In genomic region chr5:128579669-128580068, GRCh38 we compare ENCODE assay signal across 1 cellular context.
TF ChIP-seq lines count a peak whose summit lies in the region.

No MANE protein-coding gene starts in this region.

TF ChIP-seq in IMR-90, 13 proteins besides CTCF, POLR2A, EP300 and RAD21:
- TF ChIP-seq MAZ (IDR thresholded peaks at IDR 0.05; ENCODE audit: borderline replicate concordance, low read depth, low read length) (no peak), SMC3 (IDR thresholded peaks at IDR 0.05; ENCODE audit: low read depth, low read length) (no peak), CEBPB (IDR thresholded peaks at IDR 0.05; ENCODE audit: low read depth, low read length) (no peak), NFE2L2 (IDR thresholded peaks at IDR 0.05; ENCODE audit: low read depth, low read length) (no peak), MAFK (IDR thresholded peaks at IDR 0.05; ENCODE audit: low read depth, low read length) (no peak)
